ENCODE assay signal across 2 cellular contexts in genomic region chr12:123938679-123939480, GRCh38.
TF ChIP-seq lines count a peak whose summit lies in the region.

No MANE protein-coding gene starts in this region.

TF ChIP-seq in IMR-90, 13 proteins besides CTCF, POLR2A, EP300 and RAD21:
- TF ChIP-seq CEBPB (IDR thresholded peaks at IDR 0.05; ENCODE audit: low read depth, low read length) (no peak), SMC3 (IDR thresholded peaks at IDR 0.05; ENCODE audit: low read depth, low read length) (0 out of 2 replicates have a peak, but pooled peaks have one; percentile 3)

TF ChIP-seq in GM12878, 131 proteins besides CTCF, POLR2A, EP300 and RAD21:
- TF ChIP-seq CHD2 (IDR thresholded peaks at IDR 0.05; ENCODE audit: borderline replicate concordance, low read depth, low read length) (no peak), RAD51 (IDR thresholded peaks at IDR 0.05) (no peak), SUZ12 (IDR thresholded peaks at IDR 0.05; ENCODE audit: unreplicated experiment) (no peak), CHD4 (IDR thresholded peaks at IDR 0.05) (no peak), CEBPZ (IDR thresholded peaks at IDR 0.05; ENCODE audit: low read depth, low read length) (no peak), PRDM15 (CRISPR knock-in tag; IDR thresholded peaks at IDR 0.05) (no peak), FOXM1 (IDR thresholded peaks at IDR 0.05; ENCODE audit: low read depth, low read length) (no peak), RB1 (IDR thresholded peaks at IDR 0.05; ENCODE audit: borderline replicate concordance) (no peak), TARDBP (IDR thresholded peaks at IDR 0.05; ENCODE audit: borderline replicate concordance) (no peak), IRF4 (IDR thresholded peaks at IDR 0.05; ENCODE audit: low read depth, low read length) (no peak), ZNF24 (IDR thresholded peaks at IDR 0.05) (no peak)
- TF ChIP-seq, protein P1, sequence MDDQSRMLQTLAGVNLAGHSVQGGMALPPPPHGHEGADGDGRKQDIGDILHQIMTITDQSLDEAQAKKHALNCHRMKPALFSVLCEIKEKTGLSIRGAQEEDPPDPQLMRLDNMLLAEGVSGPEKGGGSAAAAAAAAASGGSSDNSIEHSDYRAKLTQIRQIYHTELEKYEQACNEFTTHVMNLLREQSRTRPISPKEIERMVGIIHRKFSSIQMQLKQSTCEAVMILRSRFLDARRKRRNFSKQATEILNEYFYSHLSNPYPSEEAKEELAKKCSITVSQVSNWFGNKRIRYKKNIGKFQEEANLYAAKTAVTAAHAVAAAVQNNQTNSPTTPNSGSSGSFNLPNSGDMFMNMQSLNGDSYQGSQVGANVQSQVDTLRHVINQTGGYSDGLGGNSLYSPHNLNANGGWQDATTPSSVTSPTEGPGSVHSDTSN (IDR thresholded peaks at IDR 0.05; ENCODE audit: insufficient replicate concordance, low read depth, low read length): no peak
